15 cellular contexts compared by ENCODE assay signal in the genomic region with DNA sequence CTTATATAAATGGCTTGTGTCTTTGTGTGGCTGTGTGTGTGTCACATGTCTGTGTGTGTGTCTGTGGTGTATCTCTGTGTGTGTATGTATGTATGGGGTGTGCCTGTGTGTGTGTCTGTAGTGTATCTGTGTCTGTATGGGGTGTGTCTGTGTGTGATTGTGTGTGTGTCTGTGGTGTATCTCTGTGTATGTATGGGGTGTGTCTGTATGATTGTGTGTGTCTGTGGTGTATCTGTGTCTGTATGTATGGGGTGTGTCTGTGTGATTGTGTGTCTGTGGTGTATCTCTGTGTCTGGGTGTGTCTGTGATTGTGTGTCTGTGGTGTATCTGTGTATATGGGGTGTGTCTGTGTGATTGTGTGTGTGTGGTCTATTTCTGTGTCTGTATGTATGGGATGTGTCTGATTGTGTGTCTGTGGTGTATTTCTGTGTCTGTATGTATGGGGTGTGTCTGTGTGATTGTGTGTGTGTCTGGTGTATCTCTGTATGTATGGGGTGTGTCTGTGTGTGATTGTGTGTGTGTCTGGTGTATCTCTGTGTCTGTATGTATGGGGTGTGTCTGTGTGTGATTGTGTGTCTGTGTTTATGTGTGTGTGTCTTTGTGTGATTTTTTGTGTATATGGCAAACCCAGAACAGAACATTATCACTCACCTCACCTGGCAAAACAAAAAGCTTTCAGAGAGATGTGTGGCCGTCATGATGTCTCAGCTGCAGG. TPM values are rescaled to one million over a fixed set of nuclear protein-coding genes. Genes with fewer than 3 reads are reported as not detected.
DNase-seq lines count a peak whose midpoint lies in the region; ATAC-seq, FAIRE-seq and TF ChIP-seq lines count a peak whose summit lies in the region.
"Had no signal": no experiment of that assay in that cellular context is flagged by ENCODE, and none has a peak within 500 bp of the region (broad histone marks: within the 10 kb centered on the region; RNA-seq: fewer than 3 reads in every experiment).

No MANE protein-coding gene starts in this region.

- no peak overlapping the region for H2BK20ac ChIP-seq in H1 (ENCODE audit: low read length)

- no peak overlapping the region for H2BK5ac ChIP-seq in H1 (ENCODE audit: low read depth, low read length)

- no peak overlapping the region for H3K4me2 ChIP-seq in H1 (ENCODE audit: insufficient read depth in 1 of 2, low read depth in 2 of 2, low read length in 2 of 2)

- FAIRE-seq in H54 (lab: Jason Lieb, UNC) (peak; percentile 52), H1 (lab: Jason Lieb, UNC) (peak; percentile 42)

- TF ChIP-seq POLR2A in H54 (IDR thresholded peaks at IDR 0.05; ENCODE audit: low read depth, low read length) (no peak), H1 (IDR thresholded peaks at IDR 0.05; ENCODE audit: control extremely low read depth in 1 of 2, low read depth in 2 of 2, low read length in 2 of 2) (no peak)

- H2BK15ac ChIP-seq in H1 (ENCODE audit: low read length): no peak overlapping the region

- POLR2A ChIA-PET in H1 (lab: Charles Lee; ENCODE audit: partially characterized antibody): interaction anchor here (0.9 kb wide), 1 partner anchor 19 kb away, joined by 3 read pairs; no protein-coding TSS in a partner anchor

- CTCF ChIA-PET in H1 (lab: Charles Lee; ENCODE audit: partially characterized antibody): interaction anchor here (0.7 kb wide), 1 partner anchor 469 kb away, joined by 3 read pairs; no protein-coding TSS in a partner anchor

- H4K5ac ChIP-seq in H1 (ENCODE audit: insufficient read length, low read depth, low read length): no peak overlapping the region

- WGBS in H1 (ENCODE audit: extremely low coverage in 1 of 2, insufficient coverage in 1 of 2, insufficient read length in 1 of 2, insufficient replicate concordance in 2 of 2, low coverage in 1 of 2, low lambda C conversion rate in 2 of 2, missing lambda C conversion rate in 1 of 2), 2 experiments: 75% methylated on average over 1 of the region's 1 CpG; no CpG with 5 or more reads in 1 of the 2 experiments

- H3K4ac ChIP-seq in H1 (replicated peaks; ENCODE audit: insufficient read length, low read depth, low read length): no peak overlapping the region

- peaks cover 6% of the 10 kb centered on the region; the same call in 1 of the 2 replicates for H3K23me2 ChIP-seq in H1 (ENCODE audit: low read depth, low read length)

- intact Hi-C loops in cardiac septum (cut with DNase I) (no loop called here), Right ventricle myocardium superior (cut with DNase I) (no loop called here)

- DNase-seq in cardiac septum (ENCODE audit: low spot score) (peak; percentile 66), Right ventricle myocardium superior (no peak), H54 (ENCODE audit: insufficient read length, low spot score) (no peak), H1 (ENCODE audit: low read depth in 1 of 2, low spot score in 2 of 2) (no peak), NCI-H524 treated with DMSO at 0.1 percent for 48 hours (lab: John Stamatoyannopoulos, UW) (no peak)
- no peak for DNase-seq in activated CD8-positive, alpha-beta memory T cell treated with anti-CD3 and anti-CD28 coated beads for 24 hours
- DNase-seq: ACHN; C1 segment of cervical spinal cord; Calu3; CD4-positive, alpha-beta T cell; DMS 273 treated with DMSO at 0.1 percent for 48 hours; GM23248; H9; KBM-7 had no signal

- H3K79me2 ChIP-seq in H1 (ENCODE audit: control insufficient read depth in 1 of 2, insufficient read depth in 2 of 2, low read length in 2 of 2): peaks cover 0 to 10% of the 10 kb centered on the region in 2 experiments; a peak in 2 of 4 replicates

- H4K20me1 ChIP-seq in H1 (replicated peaks in 1 of 2; ENCODE audit: control insufficient read depth in 1 of 2, insufficient read depth in 2 of 2, low read length in 2 of 2): peaks cover 0 to 9% of the 10 kb centered on the region in 2 experiments

- no peak overlapping the region for H3K9ac ChIP-seq in H1 (replicated peaks in 1 of 4; ENCODE audit: extremely low read depth in 1 of 4, low read depth in 3 of 4, low read length in 3 of 4)
- H3K9ac ChIP-seq: GM23248 had no signal

- ATAC-seq in Right ventricle myocardium superior (ENCODE audit: poor library complexity): no peak
- no peak for ATAC-seq in HG02885 (IDR thresholded peaks at IDR 0.05; ENCODE audit: poor library complexity, unreplicated experiment)

- H3K79me1 ChIP-seq in H1 (ENCODE audit: low read depth, low read length): peaks cover 8% of the 10 kb centered on the region

- H2AFZ ChIP-seq in H1 (ENCODE audit: low read length): no peak overlapping the region
- H2AFZ ChIP-seq: GM23248 had no signal

- no peaks in the 10 kb centered on the region for H3K27me3 ChIP-seq in H1 (replicated peaks in 1 of 4; ENCODE audit: control insufficient read depth in 3 of 4, extremely low read depth in 1 of 4, insufficient read depth in 3 of 4, low read length in 3 of 4)

- H3K4me3 ChIP-seq in H1 (ENCODE audit: extremely low read depth in 1 of 4, insufficient read depth in 2 of 4, low read depth in 3 of 4, low read length in 4 of 4): no peak overlapping the region
- H3K4me3 ChIP-seq: GM23248 had no signal

- TF ChIP-seq RAD21 in H1 (IDR thresholded peaks at IDR 0.05 in 1 of 2, conservative IDR thresholded peaks at IDR 0.05 in 1 of 2; ENCODE audit: low read depth in 2 of 2, low read length in 2 of 2): no peak

- no peak overlapping the region for H3K27ac ChIP-seq in H1 (ENCODE audit: low read depth, low read length)
- H3K27ac ChIP-seq: GM23248 had no signal

- H2AK5ac ChIP-seq in H1 (ENCODE audit: low read depth, low read length): peak overlapping the region; percentile 82; the same call in 1 of the 2 replicates

- peak overlapping the region; percentile 23; the same call in 1 of the 2 replicates for H2BK12ac ChIP-seq in H1 (ENCODE audit: low read depth, low read length)

- no peak overlapping the region for H4K91ac ChIP-seq in H1 (replicated peaks; ENCODE audit: insufficient read length, low read length)

- H3K14ac ChIP-seq in H1 (ENCODE audit: insufficient read length): no peak overlapping the region

- H3K18ac ChIP-seq in H1 (ENCODE audit: extremely low read depth, low read length): no peak overlapping the region

- no peak overlapping the region for H4K8ac ChIP-seq in H1 (ENCODE audit: extremely low read depth, insufficient read depth, low read length)

- no peak for TF ChIP-seq CTCF in H1 (IDR thresholded peaks at IDR 0.05; ENCODE audit: control extremely low read depth in 1 of 3, insufficient read depth in 1 of 3, low read depth in 1 of 3, low read length in 3 of 3)

- no peak overlapping the region for H3K23ac ChIP-seq in H1 (ENCODE audit: insufficient read length)

- H3K56ac ChIP-seq in H1 (replicated peaks; ENCODE audit: insufficient read length, low read depth, low read length): peak overlapping the region; percentile 98

- H3K9me3 ChIP-seq in H1 (ENCODE audit: insufficient read depth in 2 of 2, low read depth in 1 of 2, low read length in 1 of 2): no peaks in the 10 kb centered on the region

- no peaks in the 10 kb centered on the region; a peak in 1 of 8 replicates for H3K36me3 ChIP-seq in H1 (ENCODE audit: control insufficient read depth in 2 of 4, insufficient read depth in 4 of 4, low read length in 3 of 4)

- TF ChIP-seq EP300 in H1 (IDR thresholded peaks at IDR 0.05; ENCODE audit: borderline replicate concordance in 1 of 2, low read depth in 2 of 2, low read length in 2 of 2): no peak

- peaks cover 0 to 9% (median 0%) of the 10 kb centered on the region in 4 experiments; a peak in 2 of 7 replicates for H3K4me1 ChIP-seq in H1 (replicated peaks in 1 of 4; ENCODE audit: control insufficient read depth in 3 of 4, insufficient read depth in 4 of 4, low read length in 3 of 4)

- H2BK120ac ChIP-seq in H1 (replicated peaks; ENCODE audit: low read depth, low read length): no peak overlapping the region

TF ChIP-seq in H1, 55 proteins besides CTCF, POLR2A, EP300 and RAD21:
- TF ChIP-seq NRF1 (IDR thresholded peaks at IDR 0.05; ENCODE audit: low read depth, low read length): no peak

RNA-seq across cellular contexts. Expression of gene MCF2L, which starts 56.1 kb away (rescaled TPM):
- total RNA-seq in cardiac septum (38.9 TPM), Right ventricle myocardium superior (38.1 TPM)
- total RNA-seq in H1 (2021; fragmentation: NEBNext Ultra II Directional; extraction: Animal tissue kit (Norgen Biotek cat#: 25700)): 22.9 and 24.4 TPM in 2 replicates
- 10.1 and 15.9 TPM in 2 replicates for polyA plus RNA-seq in H1 (2011; rRNA removed)
- 13.8 TPM for polyA plus RNA-seq in H1 (2011; cell fraction: cytosol; rRNA removed)
- 82.6 TPM for polyA plus RNA-seq in H1 (2011; cell fraction: nucleus; rRNA removed)
- polyA plus RNA-seq in H1 (2012, experiment 1 of 2): 16.2 to 22.1 TPM (median 19.9 TPM) in 4 replicates
- 10.5 TPM for polyA plus RNA-seq in H1 (2012, experiment 2 of 2)
- 10.9 TPM for polyA plus RNA-seq in H1 (2013, experiment 1 of 2)
- 11.8 TPM for polyA plus RNA-seq in H1 (2013, experiment 2 of 2)
- 16.6 and 19.1 TPM in 2 replicates for polyA minus RNA-seq in H1 (2011; rRNA and poly(A)+ RNA removed)
- polyA minus RNA-seq in H1 (2011; cell fraction: cytosol; rRNA and poly(A)+ RNA removed): 18.4 TPM
- 40.8 TPM for polyA minus RNA-seq in H1 (2011; cell fraction: nucleus; rRNA and poly(A)+ RNA removed)
- total RNA-seq: GM23248 had no signal
- polyA plus RNA-seq: GM23248 had no signal
